Comparison of ENCODE assay signal across 1 cellular context in genomic region chr22:26977741-26978140, GRCh38.
TF ChIP-seq lines count a peak whose summit lies in the region.

No MANE protein-coding gene starts in this region.

TF ChIP-seq in HCT116, 20 proteins besides CTCF, POLR2A, EP300 and RAD21:
- TF ChIP-seq REST (IDR thresholded peaks at IDR 0.05; ENCODE audit: low read depth) (peak; percentile 47), TCF7L2 (IDR thresholded peaks at IDR 0.05; ENCODE audit: borderline replicate concordance, extremely low read depth, insufficient read depth, insufficient read length) (no peak)
